In genomic region chr7:26156454-26157365, GRCh38 we compare ENCODE assay signal across 8 cellular contexts. TPM values are rescaled to one million over a fixed set of nuclear protein-coding genes. Genes with fewer than 3 reads are reported as not detected.
DNase-seq lines count a peak whose midpoint lies in the region; ATAC-seq, FAIRE-seq and TF ChIP-seq lines count a peak whose summit lies in the region.

No MANE protein-coding gene starts in this region.

- no peaks in the 10 kb centered on the region for H3K36me3 Mint-ChIP-seq in nephron progenitor cell (ENCODE audit: low read depth)

- no peak for TF ChIP-seq CTCF in VCaP (conservative IDR thresholded peaks at IDR 0.05)
- TF ChIP-seq CTCF in spleen (IDR thresholded peaks at IDR 0.05 in 8 of 11, conservative IDR thresholded peaks at IDR 0.05 in 3 of 11) = no peak
- TF ChIP-seq CTCF in nephron progenitor cell (IDR thresholded peaks at IDR 0.05) = no peak

- no peak for DNase-seq in GM12892 (ENCODE audit: insufficient read length)
- DNase-seq in epithelial cell of prostate (ENCODE audit: low read depth, low spot score) = peak; percentile 64
- DNase-seq in spleen = no peak
- DNase-seq in NOMO-1 treated with DMSO at 0.1 percent for 48 hours (lab: John Stamatoyannopoulos, UW; ENCODE audit: unreplicated experiment) = no peak
- DNase-seq in nephron progenitor cell = no peak
- DNase-seq in nucleus accumbens (lab: John Stamatoyannopoulos, UW) = no peak

- intact Hi-C loops in spleen (cut with DNase I; ENCODE audit: low total_unique reads) = no loop called here

- 57 to 63% (median 59%) methylated on average over 20 of the region's 20 CpGs for WGBS in spleen, 5 donors

- TF ChIP-seq POLR2A in GM12892 (IDR thresholded peaks at IDR 0.05; ENCODE audit: low read depth, low read length) (peak; percentile 39), spleen (IDR thresholded peaks at IDR 0.05) (no peak)

- peaks cover 22% of the 10 kb centered on the region for H3K4me1 Mint-ChIP-seq in nephron progenitor cell

- peaks cover 16 to 65% (median 58%) of the 10 kb centered on the region in 6 donors for H3K4me1 ChIP-seq in spleen

- peaks cover 0 to 10% (median 0%) of the 10 kb centered on the region in 7 donors for H3K27me3 ChIP-seq in spleen (replicated peaks in 1 of 7)

- no peaks in the 10 kb centered on the region for H3K9me3 Mint-ChIP-seq in nephron progenitor cell

- H3K27me3 Mint-ChIP-seq in nephron progenitor cell (ENCODE audit: low read depth, poor library complexity) = peaks cover 47% of the 10 kb centered on the region

- H3K9me3 ChIP-seq in spleen = no peaks in the 10 kb centered on the region

- peak; percentile 67 for FAIRE-seq in GM12892 (lab: Jason Lieb, UNC)

- no peak overlapping the region for H3K27ac Mint-ChIP-seq in nephron progenitor cell

- no peak overlapping the region for H3K4me3 Mint-ChIP-seq in nephron progenitor cell

- no peaks in the 10 kb centered on the region for H3K36me3 ChIP-seq in spleen

- peak; percentile 25 for ATAC-seq in HG03571 (IDR thresholded peaks at IDR 0.05; ENCODE audit: unreplicated experiment)

- H3K4me3 ChIP-seq in spleen = peak overlapping the region in 5 of 8 donors; percentile 0 to 58 (median 19)

- peak overlapping the region; percentile 69 for H3K27ac ChIP-seq in VCaP
- H3K27ac ChIP-seq in epithelial cell of prostate = peak overlapping the region; percentile 80
- H3K27ac ChIP-seq in spleen = peak overlapping the region; percentile 37 to 89 (median 73)

RNA-seq across cellular contexts. Expression of gene NFE2L3, which starts 4.7 kb away (rescaled TPM):
- 17.1 TPM for polyA plus RNA-seq in GM12892 (2012; ENCODE audit: missing spikeins)
- total RNA-seq in spleen = 10 to 100 TPM in 4 of 7 donors, 1 to 10 TPM in 3; 6.2 to 12.7 (median 10.1) TPM
- 1 to 10 TPM; 4.9 to 6.5 (median 5.9) TPM for polyA plus RNA-seq in spleen

RNA-seq across cellular contexts. Expression of gene HNRNPA2B1, which starts 43.8 kb away (rescaled TPM):
- polyA plus RNA-seq in GM12892 (2012; ENCODE audit: missing spikeins) = 837 TPM
- 100 to 1,000 TPM; 267 to 549 (median 418) TPM for total RNA-seq in spleen
- 100 to 1,000 TPM; 509 to 690 (median 538) TPM for polyA plus RNA-seq in spleen

RNA-seq across cellular contexts. Expression of gene CBX3, which starts 44.8 kb away (rescaled TPM):
- polyA plus RNA-seq in GM12892 (2012; ENCODE audit: missing spikeins) = 226 TPM
- total RNA-seq in spleen = 100 to 1,000 TPM in 3 of 7 donors, 10 to 100 TPM in 4; 87.3 to 114 (median 95.4) TPM
- 100 to 1,000 TPM; 125 to 146 (median 133) TPM for polyA plus RNA-seq in spleen
